ENCODE assay signal across 27 cellular contexts in the genomic region with DNA sequence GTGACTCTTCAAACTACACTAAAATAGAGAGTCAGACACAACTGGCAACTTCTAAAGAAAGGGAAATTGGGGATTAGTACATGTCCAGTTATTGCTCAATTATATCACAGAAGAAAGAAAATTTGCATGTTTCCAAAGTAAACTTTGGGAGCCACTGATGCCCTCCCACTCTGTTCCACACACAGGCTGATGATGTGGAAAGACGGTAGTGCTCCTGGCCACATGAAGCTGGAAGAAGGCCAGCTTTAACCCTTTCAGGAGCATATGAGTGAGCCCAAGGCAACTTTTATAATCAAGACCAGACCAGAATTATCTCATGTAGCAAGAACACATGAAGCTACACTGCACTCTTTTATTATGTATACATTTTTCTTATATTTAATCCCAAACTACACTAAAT.
DNase-seq lines count a peak whose midpoint lies in the region; ATAC-seq, FAIRE-seq and TF ChIP-seq lines count a peak whose summit lies in the region.
"Had no signal": no experiment of that assay in that cellular context is flagged by ENCODE, and none has a peak within 500 bp of the region (broad histone marks: within the 10 kb centered on the region; RNA-seq: fewer than 3 reads in every experiment).

No MANE protein-coding gene starts in this region.

- H3K4me2 ChIP-seq in astrocyte (ENCODE audit: low read length), result no peak overlapping the region
- H3K4me2 ChIP-seq: PC-9 had no signal

- H3K9ac ChIP-seq in astrocyte (ENCODE audit: low read length), result no peak overlapping the region

- no peaks in the 10 kb centered on the region for H3K27me3 Mint-ChIP-seq in astrocyte (ENCODE audit: low read depth, unreplicated experiment)
- H3K27me3 Mint-ChIP-seq: B cell had no signal

- H3K4me3 Mint-ChIP-seq in astrocyte (ENCODE audit: unreplicated experiment), result no peak overlapping the region
- H3K4me3 Mint-ChIP-seq: activated CD4-positive, alpha-beta T cell treated with anti-CD3 and anti-CD28 coated beads for 36 hours; B cell; H9; T-helper 1 cell treated with Interleukin-12 subunit alpha and Interleukin-12 subunit beta and Interleukin-4 antibody, amounts not matched to agents 30 μg/mL and 1 μg/mL, for 36 hours had no signal

- TF ChIP-seq CTCF in BE2C (IDR thresholded peaks at IDR 0.05; ENCODE audit: low read depth, low read length) (no peak), astrocyte (IDR thresholded peaks at IDR 0.05; ENCODE audit: insufficient read depth, low read depth, low read length) (no peak)

- H3K9me3 ChIP-seq in BE2C, result no peaks in the 10 kb centered on the region
- H3K9me3 ChIP-seq in astrocyte (ENCODE audit: insufficient read depth, low read depth, low read length), result no peaks in the 10 kb centered on the region
- H3K9me3 ChIP-seq: colonic mucosa, prostate gland, SJCRH30 had no signal

- ATAC-seq in left lobe of liver (peak; percentile 55), GM19035 (IDR thresholded peaks at IDR 0.05; ENCODE audit: unreplicated experiment) (no peak)
- ATAC-seq: activated CD4-positive, alpha-beta T cell treated with anti-CD3 and anti-CD28 coated beads for 36 hours had no signal

- H3K4me1 Mint-ChIP-seq in astrocyte (ENCODE audit: low read depth, unreplicated experiment), result peaks cover 1% of the 10 kb centered on the region
- H3K4me1 Mint-ChIP-seq: B cell had no signal

- H3K36me3 ChIP-seq in BE2C (no peaks in the 10 kb centered on the region), astrocyte (ENCODE audit: insufficient read depth, low read length) (no peaks in the 10 kb centered on the region)
- H3K36me3 ChIP-seq: colonic mucosa, prostate gland, SJCRH30 had no signal

- no peak overlapping the region for H3K27ac ChIP-seq in astrocyte (ENCODE audit: low read depth, low read length)
- H3K27ac ChIP-seq: PC-9, prostate gland, SJCRH30 had no signal

- H3K4me1 ChIP-seq in BE2C (no peaks in the 10 kb centered on the region), astrocyte (ENCODE audit: insufficient read depth, low read length) (no peaks in the 10 kb centered on the region)
- H3K4me1 ChIP-seq: colonic mucosa, prostate gland, SJCRH30 had no signal

- H3K27ac Mint-ChIP-seq in astrocyte (ENCODE audit: unreplicated experiment), result no peak overlapping the region
- H3K27ac Mint-ChIP-seq: activated CD4-positive, alpha-beta T cell treated with anti-CD3 and anti-CD28 coated beads for 36 hours; B cell; H9; T-helper 1 cell treated with Interleukin-12 subunit alpha and Interleukin-12 subunit beta and Interleukin-4 antibody, amounts not matched to agents 30 μg/mL and 1 μg/mL, for 36 hours had no signal

- H3K9me3 Mint-ChIP-seq in astrocyte (ENCODE audit: unreplicated experiment), result no peaks in the 10 kb centered on the region
- H3K9me3 Mint-ChIP-seq: H9; T-helper 1 cell treated with Interleukin-12 subunit alpha and Interleukin-12 subunit beta and Interleukin-4 antibody, amounts not matched to agents 30 μg/mL and 1 μg/mL, for 36 hours had no signal

- no peaks in the 10 kb centered on the region for H4K20me1 ChIP-seq in astrocyte (ENCODE audit: insufficient read depth, low read length)

- DNase-seq in BE2C (peak; percentile 2), NCI-H1048 (lab: John Stamatoyannopoulos, UW) (peak; percentile 54), astrocyte (ENCODE audit: low read depth) (peak; percentile 1), left lobe of liver (ENCODE audit: low spot score) (no peak), NCI-H69 (lab: John Stamatoyannopoulos, UW) (no peak), middle frontal gyrus (ENCODE audit: extremely low spot score, low spot score) (no peak)
- no peak for DNase-seq in effector CD4-positive, alpha-beta T cell
- DNase-seq: activated CD4-positive, alpha-beta T cell treated with anti-CD3 and anti-CD28 coated beads for 36 hours; activated gamma-delta T cell; colonic mucosa; DMS79 treated with DMSO at 0.1 percent for 48 hours; H9; head of caudate nucleus; Kasumi-1; kidney glomerular epithelial cell; NCI-H1092 treated with DMSO at 0.1 percent for 48 hours; NCI-H2029 treated with DMSO at 0.1 percent for 48 hours; NCI-H345; PC-9; SJCRH30; stimulated activated CD4-positive, alpha-beta T cell treated with anti-CD3 and anti-CD28 coated beads, Interleukin-2, amount 100 ng/mL, for 24 hours had no signal

- H3K27me3 ChIP-seq in BE2C (no peaks in the 10 kb centered on the region), astrocyte (ENCODE audit: insufficient read depth, low read length) (no peaks in the 10 kb centered on the region)
- H3K27me3 ChIP-seq: colonic mucosa, SJCRH30 had no signal

- no peak overlapping the region for H2AFZ ChIP-seq in astrocyte (ENCODE audit: low read depth, low read length)
- H2AFZ ChIP-seq: PC-9 had no signal

- H3K79me2 ChIP-seq in astrocyte (ENCODE audit: insufficient read depth, low read length), result no peaks in the 10 kb centered on the region

- H3K4me3 ChIP-seq in BE2C (ENCODE audit: low read depth, low read length) (no peak overlapping the region), astrocyte (ENCODE audit: insufficient read depth, low read depth, low read length) (no peak overlapping the region)
- H3K4me3 ChIP-seq: colonic mucosa, lung, PC-9, prostate gland, SJCRH30 had no signal

- no peak for FAIRE-seq in astrocyte (lab: Jason Lieb, UNC)
- FAIRE-seq: HTR-8/SVneo had no signal

- no peaks in the 10 kb centered on the region for H3K36me3 Mint-ChIP-seq in astrocyte (ENCODE audit: low read depth, unreplicated experiment)

Comparison
In these comparisons a context has a peak if more than half of its experiments do, and no peak if none do; other contexts are left out.
1. DNase-seq: peak in BE2C (single experiment), NCI-H1048 (single experiment) and astrocyte (single experiment); none in left lobe of liver (single experiment), NCI-H69 (single experiment), middle frontal gyrus (single experiment) and effector CD4-positive, alpha-beta T cell (single experiment).